In the genomic region with DNA sequence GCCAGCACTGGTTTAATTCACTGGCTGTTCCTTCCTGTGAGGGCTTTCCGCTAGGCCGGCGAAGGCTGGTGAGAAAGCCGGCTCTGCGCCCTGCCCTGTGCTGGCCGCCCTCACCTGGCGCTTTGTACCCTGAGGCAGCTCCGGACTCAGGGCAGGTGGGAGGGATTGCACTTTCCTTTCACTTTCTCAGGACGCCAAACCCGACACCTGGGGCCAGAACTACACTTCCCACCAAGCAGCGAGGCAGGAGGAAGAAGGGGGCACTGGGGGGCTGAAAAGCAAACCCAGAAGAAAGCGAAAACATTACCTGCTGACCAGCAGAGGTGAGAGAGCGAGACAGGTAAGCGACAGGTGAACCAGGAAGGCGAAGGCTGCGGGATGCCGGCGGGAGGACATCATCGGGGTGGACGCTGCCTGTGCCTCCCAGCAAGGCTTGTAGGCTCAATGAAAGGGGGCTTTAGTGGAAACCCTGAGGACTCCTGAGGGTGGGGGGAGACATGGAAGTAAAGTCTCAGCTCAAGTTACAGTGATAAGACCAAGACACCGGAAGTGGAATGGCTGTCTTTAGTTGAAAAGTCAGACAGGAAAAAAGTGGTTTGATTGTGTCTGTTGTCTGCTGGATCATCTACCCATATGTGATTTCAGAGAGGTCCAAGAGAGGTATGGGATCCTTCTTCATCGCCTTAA, we compare ENCODE assay signal across 9 cellular contexts. TPM values are rescaled to one million over a fixed set of nuclear protein-coding genes. Genes with fewer than 3 reads are reported as not detected.
DNase-seq lines count a peak whose midpoint lies in the region; TF ChIP-seq lines count a peak whose summit lies in the region.
"Had no signal": no experiment of that assay in that cellular context is flagged by ENCODE, and none has a peak within 500 bp of the region (broad histone marks: within the 10 kb centered on the region; RNA-seq: fewer than 3 reads in every experiment).

A gene with protein sequence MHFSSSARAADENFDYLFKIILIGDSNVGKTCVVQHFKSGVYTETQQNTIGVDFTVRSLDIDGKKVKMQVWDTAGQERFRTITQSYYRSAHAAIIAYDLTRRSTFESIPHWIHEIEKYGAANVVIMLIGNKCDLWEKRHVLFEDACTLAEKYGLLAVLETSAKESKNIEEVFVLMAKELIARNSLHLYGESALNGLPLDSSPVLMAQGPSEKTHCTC (plus strand): TSS at position 181 of the 687 bp plus-strand sequence. CDS start 3,589 bp downstream, outside the sequence.

- H2AFZ ChIP-seq in smooth muscle cell (ENCODE audit: low read depth): peak within 1 kb of the TSS; percentile 82

- BruUV-seq in A673 (replicated peaks; lab: Mats Ljungman, UMichigan): no TSS peak

- peak within 1 kb of the TSS; percentile 79 for H3K4me2 ChIP-seq in smooth muscle cell

- whole genome bisulfite sequencing in smooth muscle cell (ENCODE audit: low lambda C conversion rate): 12% methylated on average over 22 of the region's 22 CpGs

- CTCF ChIA-PET in A673 (lab: Charles Lee): no interaction called here

- peaks cover 6% of the 10 kb centered on the region for H3F3A ChIP-seq in smooth muscle cell (ENCODE audit: low read depth)

- H3K4me1 ChIP-seq in smooth muscle cell (ENCODE audit: low read depth): no peaks in the 10 kb centered on the region
- H3K4me1 ChIP-seq in A673 (ENCODE audit: insufficient read depth, low read length, poor library complexity, severe bottlenecking): no peaks in the 10 kb centered on the region

- TF ChIP-seq CTCF in GM12875 (IDR thresholded peaks at IDR 0.05; ENCODE audit: borderline replicate concordance, insufficient read depth, low read depth, low read length) (no peak), smooth muscle cell (IDR thresholded peaks at IDR 0.05; ENCODE audit: borderline replicate concordance, insufficient read depth, poor library complexity, severe bottlenecking) (no peak), A673 (conservative IDR thresholded peaks at IDR 0.05; ENCODE audit: low read depth, low read length) (no peak)

- no peaks in the 10 kb centered on the region for H3K79me2 ChIP-seq in smooth muscle cell (ENCODE audit: low read depth)

- H3K4me3 ChIP-seq in GM12875 (ENCODE audit: low read depth, low read length) (peak within 1 kb of the TSS; percentile 35), smooth muscle cell (peak within 1 kb of the TSS; percentile 45), A673 (ENCODE audit: low read depth, low read length, poor library complexity, severe bottlenecking) (no peak within 1 kb of the TSS)

- intact Hi-C loops in A673 (cut with micrococcal nuclease; ENCODE audit: unreplicated experiment): no loop called here

- H3K27ac ChIP-seq in smooth muscle cell (ENCODE audit: low read depth): no peak within 1 kb of the TSS
- no peak within 1 kb of the TSS for H3K27ac ChIP-seq in A673 (ENCODE audit: low read depth, low read length, poor library complexity, severe bottlenecking)
- H3K27ac ChIP-seq: HL-60 had no signal

- H3K27me3 ChIP-seq in smooth muscle cell (ENCODE audit: low read depth) (no peaks in the 10 kb centered on the region), A673 (replicated peaks; ENCODE audit: insufficient read depth, low read depth, low read length, poor library complexity) (no peaks in the 10 kb centered on the region)

- no peaks in the 10 kb centered on the region for H4K20me1 ChIP-seq in smooth muscle cell (ENCODE audit: low read depth)

- no peak within 1 kb of the TSS for H3K9ac ChIP-seq in smooth muscle cell (ENCODE audit: low read depth)

- H3K36me3 ChIP-seq in smooth muscle cell (ENCODE audit: low read depth) (no peaks in the 10 kb centered on the region), A673 (ENCODE audit: insufficient read depth, low read length, poor library complexity, severe bottlenecking) (no peaks in the 10 kb centered on the region)

- POLR2A ChIA-PET in A673 (lab: Charles Lee; ENCODE audit: low non-redundant PET): no interaction called here

- DNase-seq in NCI-H510A treated with DMSO at 0.1 percent for 48 hours (lab: John Stamatoyannopoulos, UW) (peak; percentile 40), iPS DF 19.7 (ENCODE audit: low read depth, low spot score) (peak; percentile 69), smooth muscle cell (lab: John Stamatoyannopoulos, UW; ENCODE audit: unreplicated experiment) (no peak), A673 (ENCODE audit: low spot score) (no peak), NAMALWA (ENCODE audit: low spot score) (no peak), 8988T (no peak)
- DNase-seq in activated effector memory CD4-positive, alpha-beta T cell treated with anti-CD3 and anti-CD28 coated beads, Interleukin-2, amount 50 U/mL, for 16 hours: peak; percentile 80

- no peaks in the 10 kb centered on the region for H3K9me3 ChIP-seq in smooth muscle cell (replicated peaks; ENCODE audit: low read depth)
- no peaks in the 10 kb centered on the region for H3K9me3 ChIP-seq in A673 (ENCODE audit: low read depth, low read length, poor library complexity, severe bottlenecking)

RNA-seq across cellular contexts. Expression of the gene that starts here (rescaled TPM):
- total RNA-seq in smooth muscle cell (not detected in 2 replicates), A673 (2021) (not detected in 2 replicates)
- polyA plus RNA-seq in smooth muscle cell: not detected in 2 replicates

Comparison
In these comparisons a context has a peak if more than half of its experiments do, and no peak if none do; other contexts are left out.
1. DNase-seq: peak in NCI-H510A treated with DMSO at 0.1 percent for 48 hours (single experiment), activated effector memory CD4-positive, alpha-beta T cell treated with anti-CD3 and anti-CD28 coated beads, Interleukin-2, amount 50 U/mL, for 16 hours (single experiment) and iPS DF 19.7 (single experiment); none in smooth muscle cell (single experiment), A673 (single experiment), NAMALWA (single experiment) and 8988T (single experiment).